ENCODE assay signal across 22 cellular contexts in genomic region chr10:104434601-104435000, GRCh38.
DNase-seq lines count a peak whose midpoint lies in the region; ATAC-seq, FAIRE-seq and TF ChIP-seq lines count a peak whose summit lies in the region.
"Had no signal": no experiment of that assay in that cellular context is flagged by ENCODE, and none has a peak within 500 bp of the region (broad histone marks: within the 10 kb centered on the region; RNA-seq: fewer than 3 reads in every experiment).

No MANE protein-coding gene starts in this region.

- WGBS in IMR-90 (ENCODE audit: extremely low coverage in 2 of 2, insufficient read length in 1 of 2), 2 experiments: no CpG with 5 or more reads among the region's 1 CpG
- WGBS in K562 (ENCODE audit: insufficient coverage, low coverage, missing lambda C conversion rate): 0% methylated on average over 1 of the region's 1 CpG

- no TSS peak for BruUV-seq in IMR-90 (replicated peaks; lab: Mats Ljungman, UMichigan)
- BruUV-seq in K562 (replicated peaks; lab: Mats Ljungman, UMichigan): no TSS peak

- no peaks in the 10 kb centered on the region for H3K4me1 Mint-ChIP-seq in stimulated activated naive B cell treated with anti-CD40 and anti-IgM and Interleukin-4, amounts not matched to agents 10 μg/mL and 1 μg/mL and 100 μg/mL, for 72 hours
- no peaks in the 10 kb centered on the region for H3K4me1 Mint-ChIP-seq in nephron progenitor cell
- H3K4me1 Mint-ChIP-seq in activated T-helper 1 cell treated with anti-CD3 and anti-CD28 coated beads, Interleukin-12 subunit alpha, Interleukin-12 subunit beta, Interleukin-2, Interleukin-4 antibody, amounts not matched to agents 30 ng/mL and 10 ng/mL and 1 ng/mL, durations not matched to agents 14 hours and 24 hours and 36 hours (ENCODE audit: low read depth): no peaks in the 10 kb centered on the region
- H3K4me1 Mint-ChIP-seq: CD4-positive, CD25-positive, alpha-beta regulatory T cell had no signal

- H4K91ac ChIP-seq in IMR-90 (ENCODE audit: insufficient read depth, low read depth, low read length): no peak overlapping the region

- no peak for FAIRE-seq in K562 (lab: Jason Lieb, UNC)
- FAIRE-seq: GM12891 had no signal

- TF ChIP-seq POLR2A in IMR-90 (IDR thresholded peaks at IDR 0.05; ENCODE audit: low read depth, low read length) (no peak), K562 (conservative IDR thresholded peaks at IDR 0.05) (no peak)

- TF ChIP-seq RAD21 in IMR-90 (IDR thresholded peaks at IDR 0.05; ENCODE audit: low read length) (no peak), K562 (CRISPR knock-in tag; conservative IDR thresholded peaks at IDR 0.05 in 1 of 2, IDR thresholded peaks at IDR 0.05 in 1 of 2) (no peak)

- H3K14ac ChIP-seq in IMR-90 (replicated peaks; ENCODE audit: low read depth, low read length): no peak overlapping the region

- H3K18ac ChIP-seq in IMR-90 (ENCODE audit: low read depth, low read length): no peak overlapping the region

- H3K4me1 ChIP-seq in IMR-90 (ENCODE audit: control insufficient read depth, insufficient read depth, low read length) (no peaks in the 10 kb centered on the region), K562 (replicated peaks in 1 of 2; ENCODE audit: control insufficient read depth in 2 of 2, insufficient read depth in 2 of 2, low read length in 2 of 2) (no peaks in the 10 kb centered on the region)
- H3K4me1 ChIP-seq: SJSA1 had no signal

- H3K27me3 Mint-ChIP-seq in stimulated activated naive B cell treated with anti-CD40 and anti-IgM and Interleukin-4, amounts not matched to agents 10 μg/mL and 1 μg/mL and 100 μg/mL, for 72 hours: peaks cover 13 to 16% of the 10 kb centered on the region in 2 donors
- H3K27me3 Mint-ChIP-seq in nephron progenitor cell (ENCODE audit: low read depth, poor library complexity): no peaks in the 10 kb centered on the region
- H3K27me3 Mint-ChIP-seq in activated T-helper 1 cell treated with anti-CD3 and anti-CD28 coated beads, Interleukin-12 subunit alpha, Interleukin-12 subunit beta, Interleukin-2, Interleukin-4 antibody, amounts not matched to agents 30 ng/mL and 10 ng/mL and 1 ng/mL, durations not matched to agents 14 hours and 24 hours and 36 hours (ENCODE audit: insufficient read depth): peaks cover 5% of the 10 kb centered on the region

- no peak overlapping the region for H4K5ac ChIP-seq in IMR-90 (ENCODE audit: low read depth, low read length)

- H4K20me1 ChIP-seq in IMR-90 (ENCODE audit: insufficient read depth, low read length): no peaks in the 10 kb centered on the region
- H4K20me1 ChIP-seq in K562 (replicated peaks; ENCODE audit: control insufficient read depth, insufficient read depth, low read length): no peaks in the 10 kb centered on the region

- dilution Hi-C loops in IMR-90 (cut with HindIII; ENCODE audit: low sequenced_read_pairs, unreplicated experiment): no loop called here

- H3K23ac ChIP-seq in IMR-90 (ENCODE audit: low read depth, low read length): no peak overlapping the region

- no peak overlapping the region for H2AK9ac ChIP-seq in IMR-90 (replicated peaks; ENCODE audit: low read depth, low read length, poor library complexity)

- in situ Hi-C loops in IMR-90 (cut with MboI; ENCODE audit: low sequenced_read_pairs) (no loop called here), K562 (cut with MboI) (no loop called here)

- H3K4me3 Mint-ChIP-seq in stimulated activated naive B cell treated with anti-CD40 and anti-IgM and Interleukin-4, amounts not matched to agents 10 μg/mL and 1 μg/mL and 100 μg/mL, for 72 hours: no peak overlapping the region
- no peak overlapping the region for H3K4me3 Mint-ChIP-seq in nephron progenitor cell
- no peak overlapping the region for H3K4me3 Mint-ChIP-seq in activated T-helper 1 cell treated with anti-CD3 and anti-CD28 coated beads, Interleukin-12 subunit alpha, Interleukin-12 subunit beta, Interleukin-2, Interleukin-4 antibody, amounts not matched to agents 30 ng/mL and 10 ng/mL and 1 ng/mL, durations not matched to agents 14 hours and 24 hours and 36 hours
- H3K4me3 Mint-ChIP-seq: CD4-positive, CD25-positive, alpha-beta regulatory T cell; T-helper 1 cell treated with Interleukin-12 subunit alpha and Interleukin-12 subunit beta and Interleukin-4 antibody, amounts not matched to agents 30 μg/mL and 1 μg/mL, for 36 hours had no signal

- ATAC-seq in IMR-90 (ENCODE audit: low read depth) (no peak), K562 (no peak)
- ATAC-seq in stimulated activated naive B cell treated with anti-CD40 and anti-IgM and Interleukin-4, amounts not matched to agents 10 μg/mL and 1 μg/mL and 100 μg/mL, for 72 hours (replicated peaks): no peak
- ATAC-seq: HCT116, Panc1 had no signal

- no peak for TF ChIP-seq CTCF in IMR-90 (conservative IDR thresholded peaks at IDR 0.05; ENCODE audit: low read depth, low read length)
- no peak for TF ChIP-seq CTCF in K562 (IDR thresholded peaks at IDR 0.05 in 2 of 3, conservative IDR thresholded peaks at IDR 0.05 in 1 of 3; ENCODE audit: insufficient read depth in 2 of 3, low read depth in 1 of 3, low read length in 3 of 3)
- TF ChIP-seq CTCF in nephron progenitor cell (IDR thresholded peaks at IDR 0.05): no peak

- no peak overlapping the region for H4K8ac ChIP-seq in IMR-90 (ENCODE audit: low read depth in 2 of 2, low read length in 2 of 2)

- no peak overlapping the region for H2BK120ac ChIP-seq in IMR-90 (ENCODE audit: low read depth, low read length)

- H3K4me2 ChIP-seq in IMR-90 (ENCODE audit: low read depth, low read length): no peak overlapping the region
- no peak overlapping the region for H3K4me2 ChIP-seq in K562 (ENCODE audit: insufficient read depth, low read length)

- no peaks in the 10 kb centered on the region for H3K36me3 Mint-ChIP-seq in stimulated activated naive B cell treated with anti-CD40 and anti-IgM and Interleukin-4, amounts not matched to agents 10 μg/mL and 1 μg/mL and 100 μg/mL, for 72 hours
- no peaks in the 10 kb centered on the region for H3K36me3 Mint-ChIP-seq in nephron progenitor cell (ENCODE audit: low read depth)
- no peaks in the 10 kb centered on the region for H3K36me3 Mint-ChIP-seq in activated T-helper 1 cell treated with anti-CD3 and anti-CD28 coated beads, Interleukin-12 subunit alpha, Interleukin-12 subunit beta, Interleukin-2, Interleukin-4 antibody, amounts not matched to agents 30 ng/mL and 10 ng/mL and 1 ng/mL, durations not matched to agents 14 hours and 24 hours and 36 hours (ENCODE audit: low read depth)
- H3K36me3 Mint-ChIP-seq: CD4-positive, CD25-positive, alpha-beta regulatory T cell had no signal

- peak overlapping the region; percentile 74 for H3K27ac Mint-ChIP-seq in stimulated activated naive B cell treated with anti-CD40 and anti-IgM and Interleukin-4, amounts not matched to agents 10 μg/mL and 1 μg/mL and 100 μg/mL, for 72 hours
- H3K27ac Mint-ChIP-seq in nephron progenitor cell: no peak overlapping the region
- H3K27ac Mint-ChIP-seq in activated T-helper 1 cell treated with anti-CD3 and anti-CD28 coated beads, Interleukin-12 subunit alpha, Interleukin-12 subunit beta, Interleukin-2, Interleukin-4 antibody, amounts not matched to agents 30 ng/mL and 10 ng/mL and 1 ng/mL, durations not matched to agents 14 hours and 24 hours and 36 hours: no peak overlapping the region
- H3K27ac Mint-ChIP-seq: CD4-positive, CD25-positive, alpha-beta regulatory T cell; T-helper 1 cell treated with Interleukin-12 subunit alpha and Interleukin-12 subunit beta and Interleukin-4 antibody, amounts not matched to agents 30 μg/mL and 1 μg/mL, for 36 hours had no signal

- peak; percentile 49 for DNase-seq in ELR (ENCODE audit: low read depth)
- peak; percentile 3 for DNase-seq in IMR-90
- no peak for DNase-seq in K562 (ENCODE audit: extremely low read depth in 1 of 4, low spot score in 3 of 4)
- DNase-seq in stimulated activated naive B cell treated with anti-CD40 and anti-IgM and Interleukin-4, amounts not matched to agents 10 μg/mL and 1 μg/mL and 100 μg/mL, for 72 hours: no peak
- no peak for DNase-seq in nephron progenitor cell
- DNase-seq in activated T-helper 1 cell treated with anti-CD3 and anti-CD28 coated beads, Interleukin-12 subunit alpha, Interleukin-12 subunit beta, Interleukin-2, Interleukin-4 antibody, amounts not matched to agents 30 ng/mL and 10 ng/mL and 1 ng/mL, durations not matched to agents 14 hours and 24 hours and 36 hours (ENCODE audit: low spot score): no peak
- no peak for DNase-seq in NCI-H2196 (lab: John Stamatoyannopoulos, UW; ENCODE audit: unreplicated experiment)
- DNase-seq: CD4-positive, CD25-positive, alpha-beta regulatory T cell; DMS79; GOT3; KBM-7; NCI-H1092 treated with DMSO at 0.1 percent for 48 hours; NCI-H146; NCI-H2029; NCI-H345; NCI-H524; NCI-H774 had no signal

- H2BK5ac ChIP-seq in IMR-90 (ENCODE audit: low read depth, low read length, poor library complexity, severe bottlenecking): no peak overlapping the region

- H2AK5ac ChIP-seq in IMR-90 (ENCODE audit: low read depth, low read length): no peak overlapping the region

- H2AFZ ChIP-seq in IMR-90 (replicated peaks; ENCODE audit: low read length, poor library complexity) (no peak overlapping the region), K562 (ENCODE audit: low read depth, low read length) (no peak overlapping the region)

- H3K56ac ChIP-seq in IMR-90 (ENCODE audit: extremely low read depth, insufficient read depth, low read length): no peak overlapping the region

- H2BK15ac ChIP-seq in IMR-90 (ENCODE audit: low read depth, low read length): no peak overlapping the region

- intact Hi-C loops in IMR-90 (cut with micrococcal nuclease) (no loop called here), K562 (cut with micrococcal nuclease) (no loop called here)
- intact Hi-C loops in activated T-helper 1 cell treated with anti-CD3 and anti-CD28 coated beads, Interleukin-12 subunit alpha, Interleukin-12 subunit beta, Interleukin-2, Interleukin-4 antibody, amounts not matched to agents 30 ng/mL and 10 ng/mL and 1 ng/mL, durations not matched to agents 14 hours and 24 hours and 36 hours (cut with micrococcal nuclease): no loop called here

- CTCF ChIA-PET in IMR-90 (lab: Yijun Ruan, JAX) (no interaction called here), K562 (lab: Yijun Ruan, JAX; ENCODE audit: low intra/inter-chr PET ratio) (no interaction called here)

- H3K9me1 ChIP-seq in IMR-90 (ENCODE audit: insufficient read depth, low read length): no peaks in the 10 kb centered on the region
- H3K9me1 ChIP-seq in K562 (ENCODE audit: control insufficient read depth, insufficient read depth, low read length): no peaks in the 10 kb centered on the region

- no peak overlapping the region for H3K4me3 ChIP-seq in IMR-90 (ENCODE audit: insufficient read depth, low read depth, low read length)
- H3K4me3 ChIP-seq in K562: no peak overlapping the region
- H3K4me3 ChIP-seq: SJSA1 had no signal

- no peak overlapping the region for H3K4ac ChIP-seq in IMR-90 (ENCODE audit: low read depth, low read length)

- H3K9ac ChIP-seq in IMR-90 (ENCODE audit: low read depth, low read length) (no peak overlapping the region), K562 (ENCODE audit: insufficient read depth in 1 of 2, low read depth in 2 of 2, low read length in 2 of 2) (no peak overlapping the region)

- no peak for TF ChIP-seq EP300 in K562 (IDR thresholded peaks at IDR 0.05; ENCODE audit: low read length)

- no peaks in the 10 kb centered on the region for H3K9me3 Mint-ChIP-seq in stimulated activated naive B cell treated with anti-CD40 and anti-IgM and Interleukin-4, amounts not matched to agents 10 μg/mL and 1 μg/mL and 100 μg/mL, for 72 hours
- H3K9me3 Mint-ChIP-seq in nephron progenitor cell: no peaks in the 10 kb centered on the region
- no peaks in the 10 kb centered on the region for H3K9me3 Mint-ChIP-seq in activated T-helper 1 cell treated with anti-CD3 and anti-CD28 coated beads, Interleukin-12 subunit alpha, Interleukin-12 subunit beta, Interleukin-2, Interleukin-4 antibody, amounts not matched to agents 30 ng/mL and 10 ng/mL and 1 ng/mL, durations not matched to agents 14 hours and 24 hours and 36 hours
- H3K9me3 Mint-ChIP-seq: T-helper 1 cell treated with Interleukin-12 subunit alpha and Interleukin-12 subunit beta and Interleukin-4 antibody, amounts not matched to agents 30 μg/mL and 1 μg/mL, for 36 hours had no signal

- H3K79me2 ChIP-seq in K562 (ENCODE audit: control insufficient read depth, insufficient read depth, low read length): no peaks in the 10 kb centered on the region

- POLR2A ChIA-PET in IMR-90 (lab: Charles Lee; ENCODE audit: unreplicated experiment) (no interaction called here), K562 (lab: Yijun Ruan, JAX) (no interaction called here)

- H2BK20ac ChIP-seq in IMR-90 (ENCODE audit: low read depth, low read length): no peak overlapping the region

- H3K36me3 ChIP-seq in IMR-90 (ENCODE audit: control insufficient read depth, insufficient read depth, low read length) (no peaks in the 10 kb centered on the region), K562 (ENCODE audit: control insufficient read depth, insufficient read depth, low read length) (no peaks in the 10 kb centered on the region)
- H3K36me3 ChIP-seq: SJSA1 had no signal

- H3K9me3 ChIP-seq in IMR-90 (ENCODE audit: control insufficient read depth, insufficient read depth, low read length) (no peaks in the 10 kb centered on the region), K562 (replicated peaks; ENCODE audit: control insufficient read depth, insufficient read depth, low read depth, low read length) (no peaks in the 10 kb centered on the region)
- H3K9me3 ChIP-seq: SJSA1 had no signal

- no peaks in the 10 kb centered on the region for H3K79me1 ChIP-seq in IMR-90 (ENCODE audit: low read depth in 1 of 2, low read length in 2 of 2)

- H3K27ac ChIP-seq in IMR-90 (ENCODE audit: insufficient read depth, low read length): no peak overlapping the region
- no peak overlapping the region for H3K27ac ChIP-seq in K562 (ENCODE audit: extremely low read depth, low read depth, low read length)
- H3K27ac ChIP-seq: SJSA1 had no signal

- H3K27me3 ChIP-seq in IMR-90 (ENCODE audit: control insufficient read depth, insufficient read depth, low read length) (no peaks in the 10 kb centered on the region), K562 (ENCODE audit: control insufficient read depth in 2 of 2, insufficient read depth in 2 of 2, low read length in 2 of 2) (no peaks in the 10 kb centered on the region)
- H3K27me3 ChIP-seq: SJSA1 had no signal

Comparison
In these comparisons a context has a peak if more than half of its experiments do, and no peak if none do; other contexts are left out.
1. DNase-seq: peak in ELR (single experiment) and IMR-90 (single experiment); none in K562 (0 of 4), stimulated activated naive B cell treated with anti-CD40 and anti-IgM and Interleukin-4, amounts not matched to agents 10 μg/mL and 1 μg/mL and 100 μg/mL, for 72 hours (single experiment), nephron progenitor cell (single experiment), activated T-helper 1 cell treated with anti-CD3 and anti-CD28 coated beads, Interleukin-12 subunit alpha, Interleukin-12 subunit beta, Interleukin-2, Interleukin-4 antibody, amounts not matched to agents 30 ng/mL and 10 ng/mL and 1 ng/mL, durations not matched to agents 14 hours and 24 hours and 36 hours (single experiment) and NCI-H2196 (single experiment).